1 cellular context compared by ENCODE assay signal in the genomic region with DNA sequence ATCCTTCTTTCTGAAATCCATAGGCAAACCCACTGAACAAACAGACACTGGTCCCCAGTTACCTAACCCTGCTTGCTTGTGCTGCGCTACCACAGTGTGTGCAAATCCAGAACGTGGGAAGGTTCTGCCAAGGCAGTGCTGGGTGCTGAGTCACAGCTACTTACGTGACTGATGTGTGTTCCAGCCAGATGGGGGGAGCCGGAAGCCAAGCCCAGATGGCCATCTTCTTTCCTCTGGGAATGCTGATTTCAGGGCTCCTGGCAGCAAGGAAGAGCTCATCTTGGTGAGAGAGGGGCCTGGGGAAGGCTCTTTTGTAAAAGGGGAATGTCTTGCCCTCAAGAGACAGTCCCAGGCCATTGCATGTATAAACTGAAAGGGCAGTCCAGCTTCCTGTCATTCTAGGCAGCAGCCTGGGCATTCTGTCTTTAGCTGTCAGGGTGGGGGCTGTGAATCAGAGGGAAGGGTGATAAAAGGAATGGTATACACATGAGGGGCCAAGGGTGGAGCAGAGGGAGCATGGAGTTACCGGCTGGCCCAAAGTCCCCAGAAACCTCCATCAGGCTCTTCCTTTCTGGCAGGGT.
TF ChIP-seq lines count a peak whose summit lies in the region.

No MANE protein-coding gene starts in this region.

TF ChIP-seq in IMR-90, 13 proteins besides CTCF, POLR2A, EP300 and RAD21 (continued from another document):
- TF ChIP-seq, protein P1, sequence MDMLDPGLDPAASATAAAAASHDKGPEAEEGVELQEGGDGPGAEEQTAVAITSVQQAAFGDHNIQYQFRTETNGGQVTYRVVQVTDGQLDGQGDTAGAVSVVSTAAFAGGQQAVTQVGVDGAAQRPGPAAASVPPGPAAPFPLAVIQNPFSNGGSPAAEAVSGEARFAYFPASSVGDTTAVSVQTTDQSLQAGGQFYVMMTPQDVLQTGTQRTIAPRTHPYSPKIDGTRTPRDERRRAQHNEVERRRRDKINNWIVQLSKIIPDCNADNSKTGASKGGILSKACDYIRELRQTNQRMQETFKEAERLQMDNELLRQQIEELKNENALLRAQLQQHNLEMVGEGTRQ (IDR thresholded peaks at IDR 0.05; ENCODE audit: low read depth, low read length), result no peak
- TF ChIP-seq CEBPB (IDR thresholded peaks at IDR 0.05; ENCODE audit: low read depth, low read length) (peak; percentile 79), RCOR1 (IDR thresholded peaks at IDR 0.05; ENCODE audit: insufficient replicate concordance, low read length) (peak; percentile 55), FOS (IDR thresholded peaks at IDR 0.05; ENCODE audit: low read depth, low read length) (peak; percentile 87), CHD1 (IDR thresholded peaks at IDR 0.05; ENCODE audit: low read depth, low read length) (no peak), BHLHE40 (IDR thresholded peaks at IDR 0.05; ENCODE audit: low read depth, low read length) (peak; percentile 43; the same call in 1 of the 2 replicates), MAFK (IDR thresholded peaks at IDR 0.05; ENCODE audit: low read depth, low read length) (peak; percentile 35; the same call in 1 of the 2 replicates)
